In genomic region chr1:225427249-225428065, GRCh38 we compare ENCODE assay signal across 8 cellular contexts. TPM values are rescaled to one million over a fixed set of nuclear protein-coding genes. Genes with fewer than 3 reads are reported as not detected.
DNase-seq lines count a peak whose midpoint lies in the region; ATAC-seq and TF ChIP-seq lines count a peak whose summit lies in the region.

Gene LBR, minus strand, starts transcription at chr1:225428038. Its CDS starts 3,963 bp downstream, at chr1:225424075.

- peaks cover 12% of the 10 kb centered on the region for H3K36me3 Mint-ChIP-seq in activated naive CD8-positive, alpha-beta T cell treated with anti-CD3 and anti-CD28 coated beads for 36 hours

- H3K27me3 Mint-ChIP-seq in activated naive CD8-positive, alpha-beta T cell treated with anti-CD3 and anti-CD28 coated beads for 36 hours, result no peaks in the 10 kb centered on the region

- H3K4me3 Mint-ChIP-seq in activated naive CD8-positive, alpha-beta T cell treated with anti-CD3 and anti-CD28 coated beads for 36 hours, result peak within 1 kb of the TSS; percentile 95

- H3K36me3 ChIP-seq in Karpas-422 (ENCODE audit: insufficient read depth, low read length), result peaks cover 7% of the 10 kb centered on the region; the same call in 1 of the 2 replicates
- H3K36me3 ChIP-seq in heart right ventricle, result peaks cover 0 to 2% (median 0%) of the 10 kb centered on the region in 9 donors

- H3K79me2 ChIP-seq in Karpas-422 (ENCODE audit: low read length), result peaks cover 53% of the 10 kb centered on the region

- H2AFZ ChIP-seq in Karpas-422 (ENCODE audit: low read length), result peak within 1 kb of the TSS; percentile 84

- DNase-seq in Karpas-422 (no peak), heart right ventricle (peak; percentile 28 to 48), posterior vena cava (ENCODE audit: low spot score) (no peak), LoVo (ENCODE audit: low spot score) (no peak), RPMI8226 (no peak)
- DNase-seq in activated naive CD8-positive, alpha-beta T cell treated with anti-CD3 and anti-CD28 coated beads for 36 hours, result no peak

- peaks cover 49% of the 10 kb centered on the region for H3K4me1 Mint-ChIP-seq in activated naive CD8-positive, alpha-beta T cell treated with anti-CD3 and anti-CD28 coated beads for 36 hours

- H4K20me1 ChIP-seq in Karpas-422 (ENCODE audit: insufficient read depth, low read depth, low read length), result peaks cover 13% of the 10 kb centered on the region; the same call in 1 of the 2 replicates

- H3K4me2 ChIP-seq in Karpas-422 (ENCODE audit: low read depth, low read length, poor library complexity, severe bottlenecking), result peak within 1 kb of the TSS; percentile 87

- ATAC-seq in GM21786 (IDR thresholded peaks at IDR 0.05; ENCODE audit: unreplicated experiment), result peak; percentile 25
- peak; percentile 13 to 57 (median 32) for ATAC-seq in heart right ventricle

- intact Hi-C loops in heart right ventricle (cut with DNase I), result loop anchor here in 1 of 10 donors (2.0 kb wide), 1 partner anchor 17 kb away; no protein-coding TSS in a partner anchor
- intact Hi-C loops in posterior vena cava (cut with DNase I), result no loop called here

- H3K4me1 ChIP-seq in Karpas-422 (ENCODE audit: low read length), result peaks cover 41% of the 10 kb centered on the region
- peaks cover 9 to 57% (median 41%) of the 10 kb centered on the region in 9 donors for H3K4me1 ChIP-seq in heart right ventricle

- 0% methylated on average over 76 to 93 of the region's 93 CpGs for WGBS in heart right ventricle, 2 donors

- peaks cover 3% of the 10 kb centered on the region for H3K9me3 Mint-ChIP-seq in activated naive CD8-positive, alpha-beta T cell treated with anti-CD3 and anti-CD28 coated beads for 36 hours

- no peaks in the 10 kb centered on the region for H3K9me2 ChIP-seq in Karpas-422 (replicated peaks; ENCODE audit: insufficient read depth, low read length)

- no peaks in the 10 kb centered on the region for H3K27me3 ChIP-seq in Karpas-422 (ENCODE audit: low read length)
- no peaks in the 10 kb centered on the region for H3K27me3 ChIP-seq in heart right ventricle

- H3K27ac Mint-ChIP-seq in activated naive CD8-positive, alpha-beta T cell treated with anti-CD3 and anti-CD28 coated beads for 36 hours, result peak within 1 kb of the TSS; percentile 90

- peak within 1 kb of the TSS; percentile 92 for H3K9ac ChIP-seq in Karpas-422 (ENCODE audit: low read length)

- H3K9me3 ChIP-seq in Karpas-422 (ENCODE audit: low read length) (no peaks in the 10 kb centered on the region), heart right ventricle (peaks cover 0 to 12% (median 0%) of the 10 kb centered on the region in 11 donors)

- no peak for TF ChIP-seq CTCF in GM12875 (IDR thresholded peaks at IDR 0.05; ENCODE audit: borderline replicate concordance, insufficient read depth, low read depth, low read length)
- TF ChIP-seq CTCF in heart right ventricle (IDR thresholded peaks at IDR 0.05), result no peak

- H3K4me3 ChIP-seq in GM12875 (ENCODE audit: low read depth, low read length), result peak within 1 kb of the TSS; percentile 74
- H3K4me3 ChIP-seq in Karpas-422 (ENCODE audit: low read length), result peak within 1 kb of the TSS; percentile 95
- H3K4me3 ChIP-seq in heart right ventricle, result peak within 1 kb of the TSS; percentile 64 to 98 (median 90)

- H3K27ac ChIP-seq in Karpas-422 (ENCODE audit: low read length), result peak within 1 kb of the TSS; percentile 83
- H3K27ac ChIP-seq in heart right ventricle, result peak within 1 kb of the TSS; percentile 47 to 97 (median 90)

RNA-seq across cellular contexts. Expression of gene LBR, which starts in this region (rescaled TPM):
- total RNA-seq in Karpas-422 (2014; rRNA removed; shearing (Covaris generic); ENCODE audit: low replicate concordance), result 66.0 and 157 TPM in 2 replicates
- 100 to 1,000 TPM; 128 to 140 TPM for total RNA-seq in activated naive CD8-positive, alpha-beta T cell treated with anti-CD3 and anti-CD28 coated beads for 36 hours
- total RNA-seq in heart right ventricle (10 to 100 TPM in 6 of 10 donors, 1 to 10 TPM in 4; 8.5 to 22.6 (median 11.0) TPM), posterior vena cava (10 to 100 TPM; 52.4 to 61.3 TPM)
- 1 to 10 TPM; 7.6 to 7.7 TPM for polyA plus RNA-seq in heart right ventricle

Comparison
In these comparisons a context has a peak if more than half of its experiments do, and no peak if none do; other contexts are left out.
1. DNase-seq: peak in heart right ventricle (2 of 2); none in Karpas-422 (single experiment), activated naive CD8-positive, alpha-beta T cell treated with anti-CD3 and anti-CD28 coated beads for 36 hours (single experiment), posterior vena cava (single experiment), LoVo (single experiment) and RPMI8226 (single experiment).
2. Peak in every context shown above with its lines, with median percentiles within 50 percentile points of each other: H3K4me3 ChIP-seq.